ENCODE assay signal across 14 cellular contexts in the genomic region with DNA sequence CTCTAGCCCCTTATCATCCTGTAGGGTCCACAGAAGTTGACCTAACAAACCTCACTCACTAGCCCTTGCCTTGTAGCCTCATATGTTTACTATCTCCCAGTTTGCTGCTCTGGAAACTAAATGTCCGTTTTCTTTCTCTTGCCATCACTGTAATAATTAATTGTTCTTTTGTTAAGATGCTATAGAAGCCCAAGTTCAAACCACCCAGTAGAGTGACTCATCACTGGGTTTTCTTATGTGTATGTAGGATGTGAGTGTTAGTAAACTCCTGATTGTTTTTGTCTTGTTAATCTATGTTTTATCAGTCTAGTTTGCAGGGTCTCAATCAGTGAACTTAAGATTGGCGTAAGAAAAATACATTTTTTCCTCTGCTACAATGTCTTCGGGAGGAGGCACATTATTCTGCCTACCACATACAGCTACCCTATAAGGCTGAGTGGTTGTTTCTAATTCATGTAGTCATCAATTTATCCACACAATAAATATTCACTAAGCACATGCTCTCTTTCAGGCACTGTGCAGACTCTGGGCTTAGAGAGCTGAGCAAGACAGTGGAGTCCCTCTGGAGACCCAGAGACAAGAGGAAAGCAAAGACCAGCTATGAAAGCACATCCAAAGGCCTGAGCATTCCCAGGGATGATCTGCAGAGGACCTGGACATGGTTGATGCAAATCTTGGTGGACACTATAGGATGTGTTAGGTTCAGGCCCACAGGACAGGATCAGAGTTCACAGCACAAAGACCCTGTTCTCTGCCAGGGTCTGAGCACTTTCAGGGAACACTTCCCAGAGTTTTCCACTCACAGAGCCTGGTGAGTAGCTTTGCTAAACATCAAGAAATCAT.
DNase-seq lines count a peak whose midpoint lies in the region; ATAC-seq lines count a peak whose summit lies in the region.
"Had no signal": no experiment of that assay in that cellular context is flagged by ENCODE, and none has a peak within 500 bp of the region (broad histone marks: within the 10 kb centered on the region; RNA-seq: fewer than 3 reads in every experiment).

No MANE protein-coding gene starts in this region.

- H3K4me3 ChIP-seq in adipocyte (ENCODE audit: low read length), result no peak overlapping the region
- H3K4me3 ChIP-seq: ovary had no signal

- no peaks in the 10 kb centered on the region for H3K27me3 ChIP-seq in adipocyte (replicated peaks; ENCODE audit: control insufficient read depth, insufficient read depth, low read length)
- H3K27me3 ChIP-seq: ovary had no signal

- H3K4me1 ChIP-seq in adipocyte (ENCODE audit: control insufficient read depth, insufficient read depth, low read length), result peaks cover 38% of the 10 kb centered on the region

- peak; percentile 50 for DNase-seq in GM04504 (ENCODE audit: low read depth)
- DNase-seq in adipocyte (ENCODE audit: low read depth), result no peak
- peak; percentile 63 for DNase-seq in foreskin melanocyte
- DNase-seq in sciatic nerve (ENCODE audit: low spot score), result no peak
- no peak for DNase-seq in anterior cingulate cortex (lab: John Stamatoyannopoulos, UW)
- no peak for DNase-seq in stimulated activated naive CD4-positive, alpha-beta T cell (lab: John Stamatoyannopoulos, UW)
- no peak for DNase-seq in hippocampal formation (lab: John Stamatoyannopoulos, UW)
- no peak for DNase-seq in AG08396 (ENCODE audit: low spot score)
- DNase-seq: activated CD4-positive, alpha-beta T cell treated with anti-CD3 and anti-CD28 coated beads, Interleukin-2, amount 10 ng/mL, durations not matched to agents 7 days and 5 days; activated effector memory CD4-positive, alpha-beta T cell treated with Interleukin-2 at 50 U/mL for 16 hours; CD4-positive, CD25-positive, alpha-beta regulatory T cell; stimulated activated CD4-positive, alpha-beta T cell treated with anti-CD3 and anti-CD28 coated beads, Interleukin-4, amount 100 ng/mL, for 4 hours; T-helper 17 cell had no signal

- H3K9me3 ChIP-seq in adipocyte (ENCODE audit: control insufficient read depth, low read length), result no peaks in the 10 kb centered on the region
- H3K9me3 ChIP-seq: ovary had no signal

- H3K9ac ChIP-seq in adipocyte (ENCODE audit: low read length), result peak overlapping the region; percentile 7

- H3K36me3 ChIP-seq in adipocyte (ENCODE audit: control insufficient read depth, insufficient read depth, low read length, severe bottlenecking), result no peaks in the 10 kb centered on the region
- H3K36me3 ChIP-seq: ovary had no signal

- ATAC-seq in sciatic nerve, result peak; percentile 76
- ATAC-seq: T-helper 17 cell had no signal

- intact Hi-C loops in sciatic nerve (cut with DNase I), result no loop called here

Comparison
In these comparisons a context has a peak if more than half of its experiments do, and no peak if none do; other contexts are left out.
1. DNase-seq: peak in GM04504 (single experiment) and foreskin melanocyte (single experiment); none in adipocyte (single experiment), sciatic nerve (single experiment), anterior cingulate cortex (0 of 58), stimulated activated naive CD4-positive, alpha-beta T cell (0 of 6), hippocampal formation (0 of 2) and AG08396 (single experiment).